Comparison of ENCODE assay signal across 1 cellular context in the genomic region with DNA sequence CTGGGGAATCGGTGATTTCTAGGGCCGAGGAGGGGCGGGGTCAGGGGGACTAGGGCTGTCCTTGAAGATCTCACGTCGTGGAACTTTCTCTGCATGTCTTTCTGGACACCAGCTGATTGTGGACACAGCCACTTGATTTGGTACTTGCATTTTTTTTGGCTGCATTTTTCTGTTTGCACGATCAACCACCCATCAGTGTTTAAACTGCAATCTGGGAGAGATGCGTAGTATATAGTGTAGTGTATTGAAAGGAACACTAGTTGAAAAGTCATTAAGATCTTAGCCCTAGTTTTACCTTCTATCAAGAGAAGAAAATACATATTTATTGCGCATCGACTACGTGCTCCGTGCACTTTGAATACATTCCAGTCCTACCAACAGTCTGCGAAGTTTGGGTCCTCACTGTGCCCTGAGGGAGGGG.
TF ChIP-seq lines count a peak whose summit lies in the region.

No MANE protein-coding gene starts in this region.

TF ChIP-seq in GM23338, 12 proteins besides CTCF, POLR2A, EP300 and RAD21 (continued from another document):
- TF ChIP-seq, protein P1, sequence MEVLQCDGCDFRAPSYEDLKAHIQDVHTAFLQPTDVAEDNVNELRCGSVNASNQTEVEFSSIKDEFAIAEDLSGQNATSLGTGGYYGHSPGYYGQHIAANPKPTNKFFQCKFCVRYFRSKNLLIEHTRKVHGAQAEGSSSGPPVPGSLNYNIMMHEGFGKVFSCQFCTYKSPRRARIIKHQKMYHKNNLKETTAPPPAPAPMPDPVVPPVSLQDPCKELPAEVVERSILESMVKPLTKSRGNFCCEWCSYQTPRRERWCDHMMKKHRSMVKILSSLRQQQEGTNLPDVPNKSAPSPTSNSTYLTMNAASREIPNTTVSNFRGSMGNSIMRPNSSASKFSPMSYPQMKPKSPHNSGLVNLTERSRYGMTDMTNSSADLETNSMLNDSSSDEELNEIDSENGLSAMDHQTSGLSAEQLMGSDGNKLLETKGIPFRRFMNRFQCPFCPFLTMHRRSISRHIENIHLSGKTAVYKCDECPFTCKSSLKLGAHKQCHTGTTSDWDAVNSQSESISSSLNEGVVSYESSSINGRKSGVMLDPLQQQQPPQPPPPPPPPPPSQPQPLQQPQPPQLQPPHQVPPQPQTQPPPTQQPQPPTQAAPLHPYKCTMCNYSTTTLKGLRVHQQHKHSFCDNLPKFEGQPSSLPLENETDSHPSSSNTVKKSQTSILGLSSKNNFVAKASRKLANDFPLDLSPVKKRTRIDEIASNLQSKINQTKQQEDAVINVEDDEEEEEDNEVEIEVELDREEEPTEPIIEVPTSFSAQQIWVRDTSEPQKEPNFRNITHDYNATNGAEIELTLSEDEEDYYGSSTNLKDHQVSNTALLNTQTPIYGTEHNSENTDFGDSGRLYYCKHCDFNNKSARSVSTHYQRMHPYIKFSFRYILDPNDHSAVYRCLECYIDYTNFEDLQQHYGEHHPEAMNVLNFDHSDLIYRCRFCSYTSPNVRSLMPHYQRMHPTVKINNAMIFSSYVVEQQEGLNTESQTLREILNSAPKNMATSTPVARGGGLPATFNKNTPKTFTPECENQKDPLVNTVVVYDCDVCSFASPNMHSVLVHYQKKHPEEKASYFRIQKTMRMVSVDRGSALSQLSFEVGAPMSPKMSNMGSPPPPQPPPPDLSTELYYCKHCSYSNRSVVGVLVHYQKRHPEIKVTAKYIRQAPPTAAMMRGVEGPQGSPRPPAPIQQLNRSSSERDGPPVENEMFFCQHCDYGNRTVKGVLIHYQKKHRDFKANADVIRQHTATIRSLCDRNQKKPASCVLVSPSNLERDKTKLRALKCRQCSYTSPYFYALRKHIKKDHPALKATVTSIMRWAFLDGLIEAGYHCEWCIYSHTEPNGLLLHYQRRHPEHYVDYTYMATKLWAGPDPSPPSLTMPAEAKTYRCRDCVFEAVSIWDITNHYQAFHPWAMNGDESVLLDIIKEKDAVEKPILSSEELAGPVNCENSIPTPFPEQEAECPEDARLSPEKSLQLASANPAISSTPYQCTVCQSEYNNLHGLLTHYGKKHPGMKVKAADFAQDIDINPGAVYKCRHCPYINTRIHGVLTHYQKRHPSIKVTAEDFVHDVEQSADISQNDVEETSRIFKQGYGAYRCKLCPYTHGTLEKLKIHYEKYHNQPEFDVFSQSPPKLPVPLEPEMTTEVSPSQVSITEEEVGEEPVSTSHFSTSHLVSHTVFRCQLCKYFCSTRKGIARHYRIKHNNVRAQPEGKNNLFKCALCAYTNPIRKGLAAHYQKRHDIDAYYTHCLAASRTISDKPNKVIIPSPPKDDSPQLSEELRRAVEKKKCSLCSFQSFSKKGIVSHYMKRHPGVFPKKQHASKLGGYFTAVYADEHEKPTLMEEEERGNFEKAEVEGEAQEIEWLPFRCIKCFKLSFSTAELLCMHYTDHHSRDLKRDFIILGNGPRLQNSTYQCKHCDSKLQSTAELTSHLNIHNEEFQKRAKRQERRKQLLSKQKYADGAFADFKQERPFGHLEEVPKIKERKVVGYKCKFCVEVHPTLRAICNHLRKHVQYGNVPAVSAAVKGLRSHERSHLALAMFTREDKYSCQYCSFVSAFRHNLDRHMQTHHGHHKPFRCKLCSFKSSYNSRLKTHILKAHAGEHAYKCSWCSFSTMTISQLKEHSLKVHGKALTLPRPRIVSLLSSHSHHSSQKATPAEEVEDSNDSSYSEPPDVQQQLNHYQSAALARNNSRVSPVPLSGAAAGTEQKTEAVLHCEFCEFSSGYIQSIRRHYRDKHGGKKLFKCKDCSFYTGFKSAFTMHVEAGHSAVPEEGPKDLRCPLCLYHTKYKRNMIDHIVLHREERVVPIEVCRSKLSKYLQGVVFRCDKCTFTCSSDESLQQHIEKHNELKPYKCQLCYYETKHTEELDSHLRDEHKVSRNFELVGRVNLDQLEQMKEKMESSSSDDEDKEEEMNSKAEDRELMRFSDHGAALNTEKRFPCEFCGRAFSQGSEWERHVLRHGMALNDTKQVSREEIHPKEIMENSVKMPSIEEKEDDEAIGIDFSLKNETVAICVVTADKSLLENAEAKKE (CRISPR knock-in tag; IDR thresholded peaks at IDR 0.05): no peak
- no peak for TF ChIP-seq STAT1 (IDR thresholded peaks at IDR 0.05; ENCODE audit: unreplicated experiment)
